In the genomic region with DNA sequence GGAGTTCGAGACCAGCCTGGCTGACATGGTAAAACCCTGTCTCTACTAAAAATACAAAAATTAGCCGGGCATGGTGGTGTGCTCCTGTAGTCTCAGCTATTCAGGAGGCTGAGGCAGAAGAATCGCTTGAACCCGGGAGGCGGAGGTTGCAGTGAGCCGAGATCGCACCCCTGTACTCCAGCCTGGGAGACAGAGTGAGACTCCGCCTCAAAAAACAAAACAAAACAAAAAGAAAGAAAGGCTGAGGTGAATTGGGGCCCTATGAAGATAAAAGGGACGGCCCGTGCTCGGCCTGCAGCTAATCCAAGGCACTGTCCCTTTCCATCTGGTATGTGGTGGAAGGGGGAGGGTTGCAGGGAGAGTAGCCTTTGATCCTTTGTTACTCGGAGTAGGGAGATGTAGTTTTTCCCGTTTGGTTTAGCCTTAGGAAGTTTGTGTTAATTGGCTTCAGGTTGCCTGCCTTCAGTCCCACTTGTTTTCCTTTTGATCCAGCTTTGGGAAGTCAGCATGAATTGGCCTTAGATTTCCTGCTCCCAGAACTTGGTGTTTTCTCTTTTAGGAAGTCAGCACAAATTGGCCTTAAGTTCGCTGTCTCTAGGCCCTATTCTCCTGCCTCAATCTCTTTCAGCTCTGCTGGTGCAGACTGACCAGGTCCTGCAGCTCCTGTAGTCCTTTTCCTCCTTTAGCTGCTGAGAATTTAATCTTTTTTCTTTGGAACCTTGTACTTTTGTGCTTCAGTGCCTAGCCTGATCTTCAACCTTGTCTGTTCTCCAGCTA, we compare ENCODE assay signal across 1 cellular context.
TF ChIP-seq lines count a peak whose summit lies in the region.

No MANE protein-coding gene starts in this region.

TF ChIP-seq in HepG2, 621 proteins besides CTCF, POLR2A, EP300 and RAD21 (continued from another document and continues in another):
- TF ChIP-seq, protein P1, sequence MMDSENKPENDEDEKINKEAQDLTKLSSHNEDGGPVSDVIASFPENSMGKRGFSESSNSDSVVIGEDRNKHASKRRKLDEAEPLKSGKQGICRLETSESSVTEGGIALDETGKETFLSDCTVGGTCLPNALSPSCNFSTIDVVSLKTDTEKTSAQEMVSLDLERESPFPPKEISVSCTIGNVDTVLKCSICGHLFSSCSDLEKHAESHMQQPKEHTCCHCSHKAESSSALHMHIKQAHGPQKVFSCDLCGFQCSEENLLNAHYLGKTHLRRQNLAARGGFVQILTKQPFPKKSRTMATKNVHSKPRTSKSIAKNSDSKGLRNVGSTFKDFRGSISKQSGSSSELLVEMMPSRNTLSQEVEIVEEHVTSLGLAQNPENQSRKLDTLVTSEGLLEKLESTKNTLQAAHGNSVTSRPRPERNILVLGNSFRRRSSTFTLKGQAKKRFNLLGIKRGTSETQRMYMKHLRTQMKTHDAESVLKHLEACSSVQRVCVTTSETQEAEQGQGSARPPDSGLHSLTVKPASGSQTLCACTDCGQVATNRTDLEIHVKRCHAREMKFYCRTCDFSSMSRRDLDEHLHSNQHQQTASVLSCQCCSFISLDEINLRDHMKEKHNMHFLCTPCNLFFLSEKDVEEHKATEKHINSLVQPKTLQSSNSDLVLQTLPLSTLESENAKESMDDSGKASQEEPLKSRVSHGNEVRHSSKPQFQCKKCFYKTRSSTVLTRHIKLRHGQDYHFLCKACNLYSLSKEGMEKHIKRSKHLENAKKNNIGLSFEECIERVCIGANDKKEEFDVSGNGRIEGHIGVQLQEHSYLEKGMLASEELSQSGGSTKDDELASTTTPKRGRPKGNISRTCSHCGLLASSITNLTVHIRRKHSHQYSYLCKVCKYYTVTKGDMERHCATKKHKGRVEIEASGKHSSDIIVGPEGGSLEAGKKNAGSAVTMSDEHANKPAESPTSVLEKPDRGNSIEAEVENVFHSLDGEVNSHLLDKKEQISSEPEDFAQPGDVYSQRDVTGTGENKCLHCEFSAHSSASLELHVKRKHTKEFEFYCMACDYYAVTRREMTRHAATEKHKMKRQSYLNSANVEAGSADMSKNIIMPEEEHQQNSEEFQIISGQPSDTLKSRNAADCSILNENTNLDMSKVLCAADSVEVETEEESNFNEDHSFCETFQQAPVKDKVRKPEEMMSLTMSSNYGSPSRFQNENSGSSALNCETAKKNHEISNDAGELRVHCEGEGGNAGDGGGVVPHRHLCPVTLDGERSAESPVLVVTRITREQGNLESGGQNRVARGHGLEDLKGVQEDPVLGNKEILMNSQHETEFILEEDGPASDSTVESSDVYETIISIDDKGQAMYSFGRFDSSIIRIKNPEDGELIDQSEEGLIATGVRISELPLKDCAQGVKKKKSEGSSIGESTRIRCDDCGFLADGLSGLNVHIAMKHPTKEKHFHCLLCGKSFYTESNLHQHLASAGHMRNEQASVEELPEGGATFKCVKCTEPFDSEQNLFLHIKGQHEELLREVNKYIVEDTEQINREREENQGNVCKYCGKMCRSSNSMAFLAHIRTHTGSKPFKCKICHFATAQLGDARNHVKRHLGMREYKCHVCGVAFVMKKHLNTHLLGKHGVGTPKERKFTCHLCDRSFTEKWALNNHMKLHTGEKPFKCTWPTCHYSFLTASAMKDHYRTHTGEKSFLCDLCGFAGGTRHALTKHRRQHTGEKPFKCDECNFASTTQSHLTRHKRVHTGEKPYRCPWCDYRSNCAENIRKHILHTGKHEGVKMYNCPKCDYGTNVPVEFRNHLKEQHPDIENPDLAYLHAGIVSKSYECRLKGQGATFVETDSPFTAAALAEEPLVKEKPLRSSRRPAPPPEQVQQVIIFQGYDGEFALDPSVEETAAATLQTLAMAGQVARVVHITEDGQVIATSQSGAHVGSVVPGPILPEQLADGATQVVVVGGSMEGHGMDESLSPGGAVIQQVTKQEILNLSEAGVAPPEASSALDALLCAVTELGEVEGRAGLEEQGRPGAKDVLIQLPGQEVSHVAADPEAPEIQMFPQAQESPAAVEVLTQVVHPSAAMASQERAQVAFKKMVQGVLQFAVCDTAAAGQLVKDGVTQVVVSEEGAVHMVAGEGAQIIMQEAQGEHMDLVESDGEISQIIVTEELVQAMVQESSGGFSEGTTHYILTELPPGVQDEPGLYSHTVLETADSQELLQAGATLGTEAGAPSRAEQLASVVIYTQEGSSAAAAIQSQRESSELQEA (CRISPR knock-in tag; IDR thresholded peaks at IDR 0.05; ENCODE audit: not compliant biosample characterization): no peak
- TF ChIP-seq ELF1 (CRISPR knock-in tag; IDR thresholded peaks at IDR 0.05) (no peak), ZFP36 (IDR thresholded peaks at IDR 0.05; ENCODE audit: borderline replicate concordance, low read depth, low read length, partially characterized antibody) (no peak), ZNF839 (CRISPR knock-in tag; IDR thresholded peaks at IDR 0.05; ENCODE audit: borderline replicate concordance) (no peak), ZNF350 (CRISPR knock-in tag; IDR thresholded peaks at IDR 0.05; ENCODE audit: borderline replicate concordance, low read depth) (no peak), ZNF274 (CRISPR knock-in tag; IDR thresholded peaks at IDR 0.05) (no peak), ZNF788 (CRISPR knock-in tag; IDR thresholded peaks at IDR 0.05; ENCODE audit: borderline replicate concordance) (peak; percentile 91), TMF1 (CRISPR knock-in tag; IDR thresholded peaks at IDR 0.05; ENCODE audit: low read depth) (no peak), PTBP1 (IDR thresholded peaks at IDR 0.05; ENCODE audit: low read depth, low read length, poor library complexity, severe bottlenecking) (no peak), HDAC6 (IDR thresholded peaks at IDR 0.05; ENCODE audit: low read depth, low read length) (no peak), RNF2 (conservative IDR thresholded peaks at IDR 0.05; ENCODE audit: low read depth) (0 out of 2 replicates have a peak, but pooled peaks have one; percentile 41), JARID2 (CRISPR knock-in tag; IDR thresholded peaks at IDR 0.05; ENCODE audit: insufficient replicate concordance) (no peak), ZNF124 (CRISPR knock-in tag; IDR thresholded peaks at IDR 0.05) (no peak; the same call in 1 of the 2 replicates), RAD51 (IDR thresholded peaks at IDR 0.05; ENCODE audit: borderline replicate concordance) (no peak), NKX3-1 (CRISPR knock-in tag; IDR thresholded peaks at IDR 0.05) (no peak), FOXO1 (CRISPR knock-in tag; IDR thresholded peaks at IDR 0.05) (peak; percentile 65), NFYC (CRISPR knock-in tag; IDR thresholded peaks at IDR 0.05) (peak; percentile 33; the same call in 1 of the 2 replicates), HOXA3 (CRISPR knock-in tag; IDR thresholded peaks at IDR 0.05) (peak; percentile 76), CREB1 (IDR thresholded peaks at IDR 0.05) (no peak), CREB1 (CRISPR knock-in tag; IDR thresholded peaks at IDR 0.05) (peak; percentile 50; the same call in 1 of the 2 replicates), ZNF335 (CRISPR knock-in tag; IDR thresholded peaks at IDR 0.05) (no peak), NFE2L2 (IDR thresholded peaks at IDR 0.05; ENCODE audit: low read length) (no peak), ZNF367 (CRISPR knock-in tag; IDR thresholded peaks at IDR 0.05; ENCODE audit: borderline replicate concordance) (0 out of 2 replicates have a peak, but pooled peaks have one; percentile 42), SATB2 (CRISPR knock-in tag; IDR thresholded peaks at IDR 0.05) (peak; percentile 81), SETDB1 (CRISPR knock-in tag; IDR thresholded peaks at IDR 0.05; ENCODE audit: borderline replicate concordance) (no peak), POGZ (CRISPR knock-in tag; IDR thresholded peaks at IDR 0.05) (peak; percentile 77), FOXA3 (CRISPR knock-in tag; IDR thresholded peaks at IDR 0.05) (peak; percentile 70), ZNF569 (CRISPR knock-in tag; IDR thresholded peaks at IDR 0.05; ENCODE audit: borderline replicate concordance) (no peak), ATF7-NPFF (CRISPR knock-in tag; IDR thresholded peaks at IDR 0.05; ENCODE audit: low read depth) (no peak), TAF15 (IDR thresholded peaks at IDR 0.05; ENCODE audit: low read depth, low read length, poor library complexity, severe bottlenecking) (no peak), CBFB (CRISPR knock-in tag; IDR thresholded peaks at IDR 0.05) (peak; percentile 32; the same call in 1 of the 2 replicates), AHR (CRISPR knock-in tag; IDR thresholded peaks at IDR 0.05) (no peak), ARNT2 (CRISPR knock-in tag; IDR thresholded peaks at IDR 0.05; ENCODE audit: low read depth) (no peak; the same call in 1 of the 2 replicates), HNF4A (CRISPR knock-in tag; IDR thresholded peaks at IDR 0.05) (peak; percentile 92), ZNF761 (CRISPR knock-in tag; conservative IDR thresholded peaks at IDR 0.05) (no peak), ZNF136 (CRISPR knock-in tag; IDR thresholded peaks at IDR 0.05; ENCODE audit: low read depth) (peak; percentile 37; the same call in 1 of the 2 replicates), ZNF607 (CRISPR knock-in tag; IDR thresholded peaks at IDR 0.05; ENCODE audit: borderline replicate concordance) (peak; percentile 51; the same call in 1 of the 2 replicates), ZNF230 (CRISPR knock-in tag; IDR thresholded peaks at IDR 0.05) (peak; percentile 54; the same call in 1 of the 2 replicates), SNRNP70 (IDR thresholded peaks at IDR 0.05; ENCODE audit: low read depth, low read length) (no peak), XBP1 (CRISPR knock-in tag; IDR thresholded peaks at IDR 0.05) (0 out of 2 replicates have a peak, but pooled peaks have one; percentile 46)
- TF ChIP-seq, protein P2, sequence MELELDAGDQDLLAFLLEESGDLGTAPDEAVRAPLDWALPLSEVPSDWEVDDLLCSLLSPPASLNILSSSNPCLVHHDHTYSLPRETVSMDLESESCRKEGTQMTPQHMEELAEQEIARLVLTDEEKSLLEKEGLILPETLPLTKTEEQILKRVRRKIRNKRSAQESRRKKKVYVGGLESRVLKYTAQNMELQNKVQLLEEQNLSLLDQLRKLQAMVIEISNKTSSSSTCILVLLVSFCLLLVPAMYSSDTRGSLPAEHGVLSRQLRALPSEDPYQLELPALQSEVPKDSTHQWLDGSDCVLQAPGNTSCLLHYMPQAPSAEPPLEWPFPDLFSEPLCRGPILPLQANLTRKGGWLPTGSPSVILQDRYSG (CRISPR knock-in tag; IDR thresholded peaks at IDR 0.05): peak; percentile 49; the same call in 1 of the 2 replicates
- TF ChIP-seq, protein P3, sequence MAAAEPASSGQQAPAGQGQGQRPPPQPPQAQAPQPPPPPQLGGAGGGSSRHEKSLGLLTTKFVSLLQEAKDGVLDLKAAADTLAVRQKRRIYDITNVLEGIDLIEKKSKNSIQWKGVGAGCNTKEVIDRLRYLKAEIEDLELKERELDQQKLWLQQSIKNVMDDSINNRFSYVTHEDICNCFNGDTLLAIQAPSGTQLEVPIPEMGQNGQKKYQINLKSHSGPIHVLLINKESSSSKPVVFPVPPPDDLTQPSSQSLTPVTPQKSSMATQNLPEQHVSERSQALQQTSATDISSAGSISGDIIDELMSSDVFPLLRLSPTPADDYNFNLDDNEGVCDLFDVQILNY (CRISPR knock-in tag; conservative IDR thresholded peaks at IDR 0.05): no peak
- TF ChIP-seq, protein P4, sequence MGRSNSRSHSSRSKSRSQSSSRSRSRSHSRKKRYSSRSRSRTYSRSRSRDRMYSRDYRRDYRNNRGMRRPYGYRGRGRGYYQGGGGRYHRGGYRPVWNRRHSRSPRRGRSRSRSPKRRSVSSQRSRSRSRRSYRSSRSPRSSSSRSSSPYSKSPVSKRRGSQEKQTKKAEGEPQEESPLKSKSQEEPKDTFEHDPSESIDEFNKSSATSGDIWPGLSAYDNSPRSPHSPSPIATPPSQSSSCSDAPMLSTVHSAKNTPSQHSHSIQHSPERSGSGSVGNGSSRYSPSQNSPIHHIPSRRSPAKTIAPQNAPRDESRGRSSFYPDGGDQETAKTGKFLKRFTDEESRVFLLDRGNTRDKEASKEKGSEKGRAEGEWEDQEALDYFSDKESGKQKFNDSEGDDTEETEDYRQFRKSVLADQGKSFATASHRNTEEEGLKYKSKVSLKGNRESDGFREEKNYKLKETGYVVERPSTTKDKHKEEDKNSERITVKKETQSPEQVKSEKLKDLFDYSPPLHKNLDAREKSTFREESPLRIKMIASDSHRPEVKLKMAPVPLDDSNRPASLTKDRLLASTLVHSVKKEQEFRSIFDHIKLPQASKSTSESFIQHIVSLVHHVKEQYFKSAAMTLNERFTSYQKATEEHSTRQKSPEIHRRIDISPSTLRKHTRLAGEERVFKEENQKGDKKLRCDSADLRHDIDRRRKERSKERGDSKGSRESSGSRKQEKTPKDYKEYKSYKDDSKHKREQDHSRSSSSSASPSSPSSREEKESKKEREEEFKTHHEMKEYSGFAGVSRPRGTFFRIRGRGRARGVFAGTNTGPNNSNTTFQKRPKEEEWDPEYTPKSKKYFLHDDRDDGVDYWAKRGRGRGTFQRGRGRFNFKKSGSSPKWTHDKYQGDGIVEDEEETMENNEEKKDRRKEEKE (IDR thresholded peaks at IDR 0.05): no peak
- TF ChIP-seq, protein P5, sequence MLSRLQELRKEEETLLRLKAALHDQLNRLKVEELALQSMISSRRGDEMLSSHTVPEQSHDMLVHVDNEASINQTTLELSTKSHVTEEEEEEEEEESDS (CRISPR knock-in tag; IDR thresholded peaks at IDR 0.05; ENCODE audit: borderline replicate concordance): 0 out of 2 replicates have a peak, but pooled peaks have one; percentile 43
- TF ChIP-seq, protein P6, sequence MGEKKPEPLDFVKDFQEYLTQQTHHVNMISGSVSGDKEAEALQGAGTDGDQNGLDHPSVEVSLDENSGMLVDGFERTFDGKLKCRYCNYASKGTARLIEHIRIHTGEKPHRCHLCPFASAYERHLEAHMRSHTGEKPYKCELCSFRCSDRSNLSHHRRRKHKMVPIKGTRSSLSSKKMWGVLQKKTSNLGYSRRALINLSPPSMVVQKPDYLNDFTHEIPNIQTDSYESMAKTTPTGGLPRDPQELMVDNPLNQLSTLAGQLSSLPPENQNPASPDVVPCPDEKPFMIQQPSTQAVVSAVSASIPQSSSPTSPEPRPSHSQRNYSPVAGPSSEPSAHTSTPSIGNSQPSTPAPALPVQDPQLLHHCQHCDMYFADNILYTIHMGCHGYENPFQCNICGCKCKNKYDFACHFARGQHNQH (CRISPR knock-in tag; IDR thresholded peaks at IDR 0.05): peak; percentile 79
- TF ChIP-seq, protein P7, sequence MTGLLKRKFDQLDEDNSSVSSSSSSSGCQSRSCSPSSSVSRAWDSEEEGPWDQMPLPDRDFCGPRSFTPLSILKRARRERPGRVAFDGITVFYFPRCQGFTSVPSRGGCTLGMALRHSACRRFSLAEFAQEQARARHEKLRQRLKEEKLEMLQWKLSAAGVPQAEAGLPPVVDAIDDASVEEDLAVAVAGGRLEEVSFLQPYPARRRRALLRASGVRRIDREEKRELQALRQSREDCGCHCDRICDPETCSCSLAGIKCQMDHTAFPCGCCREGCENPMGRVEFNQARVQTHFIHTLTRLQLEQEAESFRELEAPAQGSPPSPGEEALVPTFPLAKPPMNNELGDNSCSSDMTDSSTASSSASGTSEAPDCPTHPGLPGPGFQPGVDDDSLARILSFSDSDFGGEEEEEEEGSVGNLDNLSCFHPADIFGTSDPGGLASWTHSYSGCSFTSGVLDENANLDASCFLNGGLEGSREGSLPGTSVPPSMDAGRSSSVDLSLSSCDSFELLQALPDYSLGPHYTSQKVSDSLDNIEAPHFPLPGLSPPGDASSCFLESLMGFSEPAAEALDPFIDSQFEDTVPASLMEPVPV (CRISPR knock-in tag; IDR thresholded peaks at IDR 0.05): 0 out of 2 replicates have a peak, but pooled peaks have one; percentile 40
- TF ChIP-seq, protein P8, sequence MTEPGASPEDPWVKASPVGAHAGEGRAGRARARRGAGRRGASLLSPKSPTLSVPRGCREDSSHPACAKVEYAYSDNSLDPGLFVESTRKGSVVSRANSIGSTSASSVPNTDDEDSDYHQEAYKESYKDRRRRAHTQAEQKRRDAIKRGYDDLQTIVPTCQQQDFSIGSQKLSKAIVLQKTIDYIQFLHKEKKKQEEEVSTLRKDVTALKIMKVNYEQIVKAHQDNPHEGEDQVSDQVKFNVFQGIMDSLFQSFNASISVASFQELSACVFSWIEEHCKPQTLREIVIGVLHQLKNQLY (CRISPR knock-in tag; IDR thresholded peaks at IDR 0.05): peak; percentile 61; the same call in 1 of the 2 replicates
